In genomic region chr20:52056203-52057062, GRCh38 we compare ENCODE assay signal across 13 cellular contexts.
DNase-seq lines count a peak whose midpoint lies in the region; ATAC-seq and TF ChIP-seq lines count a peak whose summit lies in the region.
"Had no signal": no experiment of that assay in that cellular context is flagged by ENCODE, and none has a peak within 500 bp of the region (broad histone marks: within the 10 kb centered on the region; RNA-seq: fewer than 3 reads in every experiment).

No MANE protein-coding gene starts in this region.

- no peaks in the 10 kb centered on the region for H4K20me1 ChIP-seq in osteoblast (ENCODE audit: insufficient read depth, low read length)

- H3K4me3 ChIP-seq in osteoblast (ENCODE audit: insufficient read depth, low read length), result no peak overlapping the region
- H3K4me3 ChIP-seq: gastrocnemius medialis had no signal

- no peak for ATAC-seq in GM21576 (IDR thresholded peaks at IDR 0.05; ENCODE audit: unreplicated experiment)
- ATAC-seq: activated CD8-positive, alpha-beta T cell treated with anti-CD3 and anti-CD28 coated beads for 36 hours; gastrocnemius medialis had no signal

- peaks cover 7% of the 10 kb centered on the region for H3K4me1 ChIP-seq in osteoblast (ENCODE audit: insufficient read depth, low read length)
- H3K4me1 ChIP-seq: gastrocnemius medialis had no signal

- no peaks in the 10 kb centered on the region for H3K79me2 ChIP-seq in osteoblast (ENCODE audit: insufficient read depth, low read length)

- H3K36me3 ChIP-seq in osteoblast (ENCODE audit: insufficient read depth, low read length), result peaks cover 4% of the 10 kb centered on the region
- H3K36me3 ChIP-seq: gastrocnemius medialis had no signal

- peaks cover 9% of the 10 kb centered on the region for H3K4me1 Mint-ChIP-seq in endothelial cell (ENCODE audit: unreplicated experiment)

- H3K9me3 ChIP-seq in osteoblast (ENCODE audit: low read depth, low read length), result peaks cover 7% of the 10 kb centered on the region
- H3K9me3 ChIP-seq: gastrocnemius medialis had no signal

- peak overlapping the region; percentile 33 for H3K4me2 ChIP-seq in osteoblast (ENCODE audit: insufficient read depth, low read length)

- DNase-seq in ELR (ENCODE audit: low read depth) (peak; percentile 94), RKO (ENCODE audit: low spot score) (peak; percentile 34), endothelial cell (ENCODE audit: low spot score) (no peak), osteoblast (ENCODE audit: insufficient read length, low spot score, missing footprints) (peak; percentile 88), NCI-H1436 (lab: John Stamatoyannopoulos, UW) (no peak), SIG-M5 treated with dmso at 0.1 percent for 504 hours (lab: John Stamatoyannopoulos, UW; ENCODE audit: unreplicated experiment) (no peak), T-helper 1 cell (no peak)
- DNase-seq: activated CD8-positive, alpha-beta T cell treated with anti-CD3 and anti-CD28 coated beads for 36 hours; gastrocnemius medialis; left cardiac atrium; MM.1S; nephron progenitor cell had no signal

- H3K9me3 Mint-ChIP-seq in endothelial cell (ENCODE audit: unreplicated experiment), result peaks cover 8% of the 10 kb centered on the region

- H3K27ac ChIP-seq in osteoblast (ENCODE audit: low read depth, low read length), result peak overlapping the region; percentile 50
- H3K27ac ChIP-seq: gastrocnemius medialis had no signal

- H2AFZ ChIP-seq in osteoblast (ENCODE audit: low read length), result no peak overlapping the region

- peak overlapping the region; percentile 67 for H3K4me3 Mint-ChIP-seq in endothelial cell (ENCODE audit: unreplicated experiment)
- H3K4me3 Mint-ChIP-seq: activated CD8-positive, alpha-beta T cell treated with anti-CD3 and anti-CD28 coated beads for 36 hours; nephron progenitor cell had no signal

- no peak overlapping the region for H3K27ac Mint-ChIP-seq in endothelial cell (ENCODE audit: unreplicated experiment)
- H3K27ac Mint-ChIP-seq: activated CD8-positive, alpha-beta T cell treated with anti-CD3 and anti-CD28 coated beads for 36 hours; nephron progenitor cell had no signal

- H3K36me3 Mint-ChIP-seq in endothelial cell (ENCODE audit: low read depth, unreplicated experiment), result peaks cover 15% of the 10 kb centered on the region

- TF ChIP-seq CTCF in endothelial cell (IDR thresholded peaks at IDR 0.05; ENCODE audit: unreplicated experiment) (no peak), osteoblast (IDR thresholded peaks at IDR 0.05; ENCODE audit: extremely low read depth, low read depth, low read length) (no peak)

- H3K27me3 Mint-ChIP-seq in endothelial cell (ENCODE audit: unreplicated experiment), result no peaks in the 10 kb centered on the region
- H3K27me3 Mint-ChIP-seq: activated CD8-positive, alpha-beta T cell treated with anti-CD3 and anti-CD28 coated beads for 36 hours had no signal

- no peaks in the 10 kb centered on the region for H3K27me3 ChIP-seq in osteoblast (ENCODE audit: insufficient read depth, low read length)
- H3K27me3 ChIP-seq: gastrocnemius medialis had no signal

Comparison
In these comparisons a context has a peak if more than half of its experiments do, and no peak if none do; other contexts are left out.
1. DNase-seq: peak in ELR (single experiment), RKO (single experiment) and osteoblast (single experiment); none in endothelial cell (single experiment), NCI-H1436 (single experiment), SIG-M5 treated with dmso at 0.1 percent for 504 hours (single experiment) and T-helper 1 cell (0 of 5).